Comparison of ENCODE assay signal across 8 cellular contexts in genomic region chr17:28598799-28599310, GRCh38. TPM values are rescaled to one million over a fixed set of nuclear protein-coding genes. Genes with fewer than 3 reads are reported as not detected.
DNase-seq lines count a peak whose midpoint lies in the region; ATAC-seq and TF ChIP-seq lines count a peak whose summit lies in the region.

TSS of gene SPAG5 (minus strand) at chr17:28599025. CDS start at chr17:28598946, 79 bp downstream.

- DNase-seq in ELF-1 (ENCODE audit: low read depth, low spot score), result peak; percentile 99
- peak; percentile 99 for DNase-seq in H7
- peak; percentile 90 for DNase-seq in M059J (ENCODE audit: low read depth)
- peak; percentile 90 to 93 for DNase-seq in SHP77 (lab: John Stamatoyannopoulos, UW)
- DNase-seq in activated effector memory CD4-positive, alpha-beta T cell treated with Interleukin-2 at 50 U/mL for 16 hours, result peak; percentile 93
- DNase-seq in fibroblast of pulmonary artery (ENCODE audit: low read depth), result peak; percentile 90
- DNase-seq in natural killer cell treated with Interleukin-12 subunit alpha and Interleukin-12 subunit beta and Interleukin-15 and Interleukin-18, amount 100 ng/mL, for 72 hours (ENCODE audit: low spot score), result peak; percentile 97
- peak; percentile 91 for DNase-seq in stimulated activated naive CD4-positive, alpha-beta T cell treated with Interleukin-2 at 50 U/mL for 16 hours (lab: John Stamatoyannopoulos, UW)

- no peaks in the 10 kb centered on the region for H3K27me3 Mint-ChIP-seq in natural killer cell treated with Interleukin-12 subunit alpha and Interleukin-12 subunit beta and Interleukin-15 and Interleukin-18, amount 100 ng/mL, for 72 hours

- TF ChIP-seq CTCF in fibroblast of pulmonary artery (IDR thresholded peaks at IDR 0.05; ENCODE audit: low read length, missing control alignments), result no peak

- H3K36me3 Mint-ChIP-seq in natural killer cell treated with Interleukin-12 subunit alpha and Interleukin-12 subunit beta and Interleukin-15 and Interleukin-18, amount 100 ng/mL, for 72 hours, result peaks cover 8% of the 10 kb centered on the region

- H3K4me3 ChIP-seq in H7 (ENCODE audit: insufficient read depth, low read depth, low read length) (peak within 1 kb of the TSS; percentile 70), fibroblast of pulmonary artery (replicated peaks; ENCODE audit: low read depth, low read length) (peak within 1 kb of the TSS; percentile 72)

- peaks cover 23 to 24% of the 10 kb centered on the region in 2 donors for H3K4me1 Mint-ChIP-seq in natural killer cell treated with Interleukin-12 subunit alpha and Interleukin-12 subunit beta and Interleukin-15 and Interleukin-18, amount 100 ng/mL, for 72 hours (ENCODE audit: low read depth in 2 of 2)

- peak; percentile 97 to 98 for ATAC-seq in natural killer cell treated with Interleukin-12 subunit alpha and Interleukin-12 subunit beta and Interleukin-15 and Interleukin-18, amount 100 ng/mL, for 72 hours

- H3K27ac Mint-ChIP-seq in natural killer cell treated with Interleukin-12 subunit alpha and Interleukin-12 subunit beta and Interleukin-15 and Interleukin-18, amount 100 ng/mL, for 72 hours, result peak within 1 kb of the TSS; percentile 93 to 99

- no peaks in the 10 kb centered on the region for H3K27me3 ChIP-seq in H7 (ENCODE audit: control insufficient read depth, insufficient read depth, low read length)

- peaks cover 1% of the 10 kb centered on the region; the same call in 1 of the 2 replicates for H3K36me3 ChIP-seq in H7 (replicated peaks; ENCODE audit: control insufficient read depth, insufficient read depth, low read length)

- H3K9me3 Mint-ChIP-seq in natural killer cell treated with Interleukin-12 subunit alpha and Interleukin-12 subunit beta and Interleukin-15 and Interleukin-18, amount 100 ng/mL, for 72 hours, result no peaks in the 10 kb centered on the region

- peak within 1 kb of the TSS; percentile 94 for H3K4me3 Mint-ChIP-seq in natural killer cell treated with Interleukin-12 subunit alpha and Interleukin-12 subunit beta and Interleukin-15 and Interleukin-18, amount 100 ng/mL, for 72 hours

RNA-seq across cellular contexts. Expression of gene SPAG5, which starts in this region (rescaled TPM):
- total RNA-seq in H7 (2014; rRNA removed; shearing (Covaris generic)), result 153 and 166 TPM in 2 replicates
- 52.9 and 104 TPM in 2 replicates for total RNA-seq in M059J (2014; rRNA removed; shearing (Covaris generic))
- total RNA-seq in natural killer cell treated with Interleukin-12 subunit alpha and Interleukin-12 subunit beta and Interleukin-15 and Interleukin-18, amount 100 ng/mL, for 72 hours, result 100 to 1,000 TPM in 1 of 2 donors, 10 to 100 TPM in 1; 80.7 to 198 TPM

Comparison
In these comparisons a context has a peak if more than half of its experiments do, and no peak if none do; other contexts are left out.
1. Peak in every context shown above with its lines: DNase-seq, ATAC-seq and H3K4me3 ChIP-seq.